Comparison of ENCODE assay signal across 16 cellular contexts in genomic region chr4:153296424-153296823, GRCh38. TPM values are rescaled to one million over a fixed set of nuclear protein-coding genes. Genes with fewer than 3 reads are reported as not detected.
DNase-seq lines count a peak whose midpoint lies in the region; ATAC-seq and TF ChIP-seq lines count a peak whose summit lies in the region.
"Had no signal": no experiment of that assay in that cellular context is flagged by ENCODE, and none has a peak within 500 bp of the region (broad histone marks: within the 10 kb centered on the region; RNA-seq: fewer than 3 reads in every experiment).

No MANE protein-coding gene starts in this region.

- no peak overlapping the region for H3K27ac ChIP-seq in Peyer's patch
- H3K27ac ChIP-seq: thoracic aorta had no signal

- no peak for TF ChIP-seq POLR2A in Peyer's patch (IDR thresholded peaks at IDR 0.05)

- H3K27ac Mint-ChIP-seq in Caco-2 (ENCODE audit: unreplicated experiment) (peak overlapping the region; percentile 23), Calu3 (ENCODE audit: unreplicated experiment) (no peak overlapping the region)
- H3K27ac Mint-ChIP-seq: immature natural killer cell, T-cell had no signal

- H3K27me3 ChIP-seq in Caco-2 (replicated peaks; ENCODE audit: control insufficient read depth, insufficient read depth, low read length) (no peaks in the 10 kb centered on the region), adipocyte (replicated peaks; ENCODE audit: control insufficient read depth, insufficient read depth, low read length) (no peaks in the 10 kb centered on the region), Peyer's patch (no peaks in the 10 kb centered on the region)

- H3K9me3 Mint-ChIP-seq in Caco-2 (ENCODE audit: unreplicated experiment) (peaks cover 11% of the 10 kb centered on the region), Calu3 (ENCODE audit: low read depth, unreplicated experiment) (peaks cover 3% of the 10 kb centered on the region)
- H3K9me3 Mint-ChIP-seq: immature natural killer cell had no signal

- intact Hi-C loops in Caco-2 (cut with micrococcal nuclease; ENCODE audit: unreplicated experiment) = no loop called here
- intact Hi-C loops in sciatic nerve (cut with DNase I) = no loop called here
- intact Hi-C loops in Calu3 (cut with micrococcal nuclease; ENCODE audit: unreplicated experiment) = no loop called here

- TF ChIP-seq CTCF in Caco-2 (IDR thresholded peaks at IDR 0.05; ENCODE audit: insufficient read depth in 1 of 2, low read depth in 1 of 2, low read length in 1 of 2, severe bottlenecking in 1 of 2, unreplicated experiment in 1 of 2) (no peak), fibroblast of villous mesenchyme (IDR thresholded peaks at IDR 0.05; ENCODE audit: insufficient read depth, low read depth, low read length) (no peak), Calu3 (IDR thresholded peaks at IDR 0.05; ENCODE audit: unreplicated experiment) (no peak), Peyer's patch (IDR thresholded peaks at IDR 0.05) (no peak)

- H3K36me3 ChIP-seq in Caco-2 (ENCODE audit: control insufficient read depth, insufficient read depth, low read length) (no peaks in the 10 kb centered on the region), adipocyte (ENCODE audit: control insufficient read depth, insufficient read depth, low read length, severe bottlenecking) (peaks cover 8% of the 10 kb centered on the region), Peyer's patch (peaks cover 0 to 66% (median 0%) of the 10 kb centered on the region in 3 donors)

- DNase-seq in Caco-2 (no peak), adipocyte (ENCODE audit: low read depth) (peak; percentile 54), fibroblast of villous mesenchyme (ENCODE audit: low read depth) (peak; percentile 83), sciatic nerve (ENCODE audit: low spot score) (no peak), Calu3 (no peak), Peyer's patch (no peak)
- no peak for DNase-seq in stimulated activated CD4-positive, alpha-beta T cell treated with anti-CD3 and anti-CD28 coated beads, Interleukin-4, amount 100 ng/mL, for 1 hour
- DNase-seq: activated naive CD4-positive, alpha-beta T cell treated with anti-CD3 and anti-CD28 coated beads, Interleukin-2, amount 50 U/mL, for 16 hours; DMS153; effector CD8-positive, alpha-beta T cell; immature natural killer cell; NCI-H1092 treated with DMSO at 0.1 percent for 48 hours; NCI-H526 treated with DMSO at 0.1 percent for 48 hours; T-cell had no signal

- H3K4me1 ChIP-seq in Caco-2 (no peaks in the 10 kb centered on the region), adipocyte (ENCODE audit: control insufficient read depth, insufficient read depth, low read length) (peaks cover 12% of the 10 kb centered on the region), Peyer's patch (no peaks in the 10 kb centered on the region)

- H3K4me1 Mint-ChIP-seq in Caco-2 (ENCODE audit: low read depth, unreplicated experiment) (peaks cover 8% of the 10 kb centered on the region), Calu3 (ENCODE audit: low read depth, unreplicated experiment) (peaks cover 8% of the 10 kb centered on the region)
- H3K4me1 Mint-ChIP-seq: immature natural killer cell had no signal

- H3K9me3 ChIP-seq in Caco-2 (peaks cover 4% of the 10 kb centered on the region), adipocyte (ENCODE audit: control insufficient read depth, low read length) (peaks cover 15% of the 10 kb centered on the region), Peyer's patch (peaks cover 0 to 8% (median 0%) of the 10 kb centered on the region in 4 donors)

- no peak overlapping the region for H3K4me3 Mint-ChIP-seq in Caco-2 (ENCODE audit: unreplicated experiment)
- no peak overlapping the region for H3K4me3 Mint-ChIP-seq in Calu3 (ENCODE audit: low read depth, unreplicated experiment)
- H3K4me3 Mint-ChIP-seq: immature natural killer cell, T-cell had no signal

- peak; percentile 55 for ATAC-seq in sciatic nerve
- no peak for ATAC-seq in GM19397 (IDR thresholded peaks at IDR 0.05; ENCODE audit: unreplicated experiment)
- ATAC-seq: T-cell had no signal

- no peak overlapping the region for H3K4me3 ChIP-seq in Caco-2 (ENCODE audit: low read depth, low read length)
- peak overlapping the region; percentile 15 for H3K4me3 ChIP-seq in adipocyte (ENCODE audit: low read length)
- H3K4me3 ChIP-seq in fibroblast of villous mesenchyme (ENCODE audit: low read depth, low read length) = no peak overlapping the region
- H3K4me3 ChIP-seq in Peyer's patch = no peak overlapping the region
- H3K4me3 ChIP-seq: thoracic aorta had no signal

- H3K9ac ChIP-seq in adipocyte (ENCODE audit: low read length) = no peak overlapping the region

- no TSS peak for BruUV-seq in Caco-2 (replicated peaks; lab: Mats Ljungman, UMichigan)
- no TSS peak for BruUV-seq in Calu3 (replicated peaks; lab: Mats Ljungman, UMichigan)

- CTCF ChIA-PET in Caco-2 (lab: Charles Lee) = interaction anchor here (2.0 kb wide), 1 partner anchor 154 kb away, joined by 4 read pairs; no protein-coding TSS in a partner anchor
- CTCF ChIA-PET in Calu3 (lab: Charles Lee) = interaction anchor here (0.7 kb wide), 1 partner anchor 1291 kb away, joined by 4 read pairs; no protein-coding TSS in a partner anchor

- H3K27me3 Mint-ChIP-seq in Caco-2 (ENCODE audit: insufficient read depth, unreplicated experiment) = no peaks in the 10 kb centered on the region
- H3K27me3 Mint-ChIP-seq in Calu3 (ENCODE audit: unreplicated experiment) = no peaks in the 10 kb centered on the region
- H3K27me3 Mint-ChIP-seq: T-cell had no signal

- POLR2A ChIA-PET in Caco-2 (lab: Charles Lee) = no interaction called here

- peaks cover 30% of the 10 kb centered on the region for H3K36me3 Mint-ChIP-seq in Caco-2 (ENCODE audit: insufficient read depth, unreplicated experiment)
- H3K36me3 Mint-ChIP-seq in Calu3 (ENCODE audit: insufficient read depth, unreplicated experiment) = peaks cover 17% of the 10 kb centered on the region
- H3K36me3 Mint-ChIP-seq: immature natural killer cell had no signal

RNA-seq across cellular contexts. Expression of gene MND1, which starts 48.1 kb away (rescaled TPM):
- 19.8 and 21.8 TPM in 2 replicates for total RNA-seq in Caco-2 (2022)
- 2.6 and 4.3 TPM in 2 replicates for total RNA-seq in fibroblast of villous mesenchyme
- not detected for total RNA-seq in sciatic nerve
- 12.6 and 13.1 TPM in 2 replicates for total RNA-seq in Calu3 (2022)
- 1 to 10 TPM in 2 of 4 donors, not detected in 2; 3.5 to 7.4 TPM for total RNA-seq in Peyer's patch

Comparison
In these comparisons a context has a peak if more than half of its experiments do, and no peak if none do; other contexts are left out.
1. DNase-seq: peak in adipocyte (single experiment) and fibroblast of villous mesenchyme (single experiment); none in Caco-2 (0 of 2), sciatic nerve (single experiment), Calu3 (single experiment), stimulated activated CD4-positive, alpha-beta T cell treated with anti-CD3 and anti-CD28 coated beads, Interleukin-4, amount 100 ng/mL, for 1 hour (single experiment) and Peyer's patch (0 of 3).